ENCODE assay signal across 10 cellular contexts in the genomic region with DNA sequence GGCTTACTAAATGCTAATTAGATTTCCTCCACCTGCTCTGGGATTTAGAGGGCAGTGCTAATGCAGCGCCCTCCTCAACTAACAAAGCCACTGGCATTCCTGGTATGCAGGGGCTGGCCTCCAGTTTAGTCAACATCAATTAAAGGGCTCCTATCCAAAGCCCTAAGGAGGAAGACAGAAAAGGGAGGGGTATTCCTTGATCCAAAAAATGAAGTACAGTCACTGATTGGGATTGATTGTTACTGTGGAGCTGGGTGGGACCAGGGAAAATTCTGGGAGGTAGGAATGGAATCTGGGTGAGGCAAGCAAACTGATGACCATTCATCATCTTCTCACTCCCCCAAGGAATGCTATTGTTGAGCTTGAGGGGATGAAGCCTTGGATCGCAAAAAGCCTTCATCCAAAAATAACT. TPM values are rescaled to one million over a fixed set of nuclear protein-coding genes. Genes with fewer than 3 reads are reported as not detected.
DNase-seq lines count a peak whose midpoint lies in the region; ATAC-seq, FAIRE-seq and TF ChIP-seq lines count a peak whose summit lies in the region.
"Had no signal": no experiment of that assay in that cellular context is flagged by ENCODE, and none has a peak within 500 bp of the region (broad histone marks: within the 10 kb centered on the region; RNA-seq: fewer than 3 reads in every experiment).

No MANE protein-coding gene starts in this region.

- CTCF ChIA-PET in activated CD8-positive, alpha-beta T cell treated with anti-CD3 and anti-CD28 coated beads for 36 hours (lab: Charles Lee), result no interaction called here

- H3K9me3 Mint-ChIP-seq in mesothelial cell of epicardium, result peaks cover 6% of the 10 kb centered on the region
- H3K9me3 Mint-ChIP-seq in activated CD8-positive, alpha-beta T cell treated with anti-CD3 and anti-CD28 coated beads for 36 hours, result no peaks in the 10 kb centered on the region

- TF ChIP-seq CTCF in mesothelial cell of epicardium (IDR thresholded peaks at IDR 0.05; ENCODE audit: unreplicated experiment), result no peak
- TF ChIP-seq CTCF in activated CD8-positive, alpha-beta T cell treated with anti-CD3 and anti-CD28 coated beads for 36 hours (IDR thresholded peaks at IDR 0.05), result no peak

- intact Hi-C loops in activated CD8-positive, alpha-beta T cell treated with anti-CD3 and anti-CD28 coated beads for 36 hours (cut with micrococcal nuclease), result no loop called here

- no peak for TF ChIP-seq POLR2A in GM12892 (IDR thresholded peaks at IDR 0.05; ENCODE audit: low read depth, low read length)

- no peaks in the 10 kb centered on the region for H3K27me3 Mint-ChIP-seq in mesothelial cell of epicardium (ENCODE audit: low read depth)
- H3K27me3 Mint-ChIP-seq in activated CD8-positive, alpha-beta T cell treated with anti-CD3 and anti-CD28 coated beads for 36 hours, result no peaks in the 10 kb centered on the region

- H3K4me3 Mint-ChIP-seq in mesothelial cell of epicardium, result no peak overlapping the region
- H3K4me3 Mint-ChIP-seq in activated CD8-positive, alpha-beta T cell treated with anti-CD3 and anti-CD28 coated beads for 36 hours, result no peak overlapping the region

- POLR2A ChIA-PET in activated CD8-positive, alpha-beta T cell treated with anti-CD3 and anti-CD28 coated beads for 36 hours (lab: Charles Lee), result no interaction called here

- no peak for ATAC-seq in activated CD8-positive, alpha-beta T cell treated with anti-CD3 and anti-CD28 coated beads for 36 hours

- DNase-seq in Daoy (ENCODE audit: low read depth), result peak; percentile 46
- DNase-seq in M059J (ENCODE audit: low read depth), result peak; percentile 73
- DNase-seq in dermis blood vessel endothelial cell, result peak; percentile 55
- DNase-seq in mesothelial cell of epicardium (ENCODE audit: low spot score in 2 of 2, unreplicated experiment in 2 of 2), result no peak
- no peak for DNase-seq in activated CD8-positive, alpha-beta T cell treated with anti-CD3 and anti-CD28 coated beads for 36 hours
- no peak for DNase-seq in GDM1 (lab: John Stamatoyannopoulos, UW)
- DNase-seq in GM12892 (ENCODE audit: insufficient read length), result no peak
- no peak for DNase-seq in mesenteric fat pad (ENCODE audit: low spot score)
- DNase-seq: activated gamma-delta T cell, NCI-H748 treated with DMSO at 0.1 percent for 48 hours had no signal

- peaks cover 41% of the 10 kb centered on the region for H3K4me1 Mint-ChIP-seq in mesothelial cell of epicardium
- no peaks in the 10 kb centered on the region for H3K4me1 Mint-ChIP-seq in activated CD8-positive, alpha-beta T cell treated with anti-CD3 and anti-CD28 coated beads for 36 hours (ENCODE audit: low read depth)

- FAIRE-seq in GM12892 (lab: Jason Lieb, UNC), result no peak

- H3K36me3 Mint-ChIP-seq in mesothelial cell of epicardium, result no peaks in the 10 kb centered on the region
- H3K36me3 Mint-ChIP-seq in activated CD8-positive, alpha-beta T cell treated with anti-CD3 and anti-CD28 coated beads for 36 hours (ENCODE audit: low read depth), result no peaks in the 10 kb centered on the region

- peak overlapping the region; percentile 94 for H3K27ac Mint-ChIP-seq in mesothelial cell of epicardium
- H3K27ac Mint-ChIP-seq in activated CD8-positive, alpha-beta T cell treated with anti-CD3 and anti-CD28 coated beads for 36 hours, result no peak overlapping the region

RNA-seq across cellular contexts. Expression of a gene that starts 52.2 kb away (rescaled TPM):
- total RNA-seq in Daoy (2014; rRNA removed; shearing (Covaris generic)), result 0.98 and 1.9 TPM in 2 replicates
- 1.7 and 2.9 TPM in 2 replicates for total RNA-seq in M059J (2014; rRNA removed; shearing (Covaris generic))
- total RNA-seq in dermis blood vessel endothelial cell (19.4 and 23.5 TPM in 2 replicates), mesothelial cell of epicardium (38.9 to 43.6 TPM (median 39.9 TPM) in 3 replicates), mesenteric fat pad (65.1 TPM)
- 1 to 10 TPM; 1.4 to 1.8 TPM for total RNA-seq in activated CD8-positive, alpha-beta T cell treated with anti-CD3 and anti-CD28 coated beads for 36 hours
- 2.4 TPM for polyA plus RNA-seq in GM12892 (2012; ENCODE audit: missing spikeins)

Comparison
In these comparisons a context has a peak if more than half of its experiments do, and no peak if none do; other contexts are left out.
1. DNase-seq: peak in Daoy (single experiment), M059J (single experiment) and dermis blood vessel endothelial cell (single experiment); none in mesothelial cell of epicardium (0 of 2), activated CD8-positive, alpha-beta T cell treated with anti-CD3 and anti-CD28 coated beads for 36 hours (single experiment), GDM1 (single experiment), GM12892 (single experiment) and mesenteric fat pad (single experiment).